ENCODE assay signal across 8 cellular contexts in the genomic region with DNA sequence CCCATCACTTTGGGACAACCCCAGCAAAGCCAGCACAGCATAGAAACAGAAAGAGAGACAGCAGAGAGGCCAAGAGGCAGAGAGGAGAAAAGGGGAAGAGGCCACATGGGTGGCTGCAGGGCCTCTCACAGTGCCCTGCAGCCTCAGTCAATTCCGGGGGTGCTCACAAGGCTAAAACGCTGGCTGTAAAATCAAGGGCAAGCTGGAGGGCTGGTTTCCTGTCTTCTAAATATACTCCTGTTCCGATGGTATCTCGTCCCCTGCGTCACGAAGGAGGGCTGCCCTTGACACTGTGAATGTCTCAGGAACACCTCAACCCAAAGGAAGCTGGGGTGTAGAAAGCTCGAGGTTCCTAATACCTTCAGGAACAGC.
DNase-seq lines count a peak whose midpoint lies in the region; ATAC-seq, FAIRE-seq and TF ChIP-seq lines count a peak whose summit lies in the region.

No MANE protein-coding gene starts in this region.

- intact Hi-C loops in gastrocnemius medialis (cut with DNase I; ENCODE audit: low total_unique reads) = no loop called here

- ATAC-seq in GM18520 (IDR thresholded peaks at IDR 0.05; ENCODE audit: unreplicated experiment) (peak; percentile 45), HG02840 (IDR thresholded peaks at IDR 0.05; ENCODE audit: low FRiP score, unreplicated experiment) (peak; percentile 50), gastrocnemius medialis (peak; percentile 53 to 79)

- DNase-seq in OCI-M1 (lab: John Stamatoyannopoulos, UW) (peak; percentile 40), gastrocnemius medialis (peak in 1 of 2 donors; percentile 34), occipital lobe (lab: John Stamatoyannopoulos, UW) (no peak), coronary artery (ENCODE audit: low spot score) (no peak), urothelium cell line (ENCODE audit: low spot score) (no peak)
- peak; percentile 41 for DNase-seq in activated effector memory CD4-positive, alpha-beta T cell treated with Interleukin-2 at 50 U/mL for 16 hours

- FAIRE-seq in urothelium cell line (lab: Jason Lieb, UNC) = no peak

- H3K27ac ChIP-seq in gastrocnemius medialis = peak overlapping the region in 3 of 4 donors; percentile 30 to 66 (median 43)
- H3K27ac ChIP-seq in coronary artery = peak overlapping the region in 1 of 2 donors; percentile 5

- no peak overlapping the region for H3K4me3 ChIP-seq in gastrocnemius medialis
- no peak overlapping the region for H3K4me3 ChIP-seq in coronary artery

- no peaks in the 10 kb centered on the region for H3K9me3 ChIP-seq in gastrocnemius medialis

- in situ Hi-C loops in gastrocnemius medialis (cut with MboI; ENCODE audit: low sequenced_read_pairs in 4 of 4) = no loop called here

- H3K27me3 ChIP-seq in gastrocnemius medialis = no peaks in the 10 kb centered on the region

- H3K4me1 ChIP-seq in gastrocnemius medialis = no peaks in the 10 kb centered on the region

- TF ChIP-seq CTCF in gastrocnemius medialis (IDR thresholded peaks at IDR 0.05 in 4 of 5, conservative IDR thresholded peaks at IDR 0.05 in 1 of 5) (no peak), coronary artery (IDR thresholded peaks at IDR 0.05) (no peak)

- peak in 1 of 2 donors; percentile 11 for TF ChIP-seq POLR2A in gastrocnemius medialis (IDR thresholded peaks at IDR 0.05)

- no peaks in the 10 kb centered on the region for H3K36me3 ChIP-seq in gastrocnemius medialis

Comparison
In these comparisons a context has a peak if more than half of its experiments do, and no peak if none do; other contexts are left out.
1. DNase-seq: peak in OCI-M1 (single experiment) and activated effector memory CD4-positive, alpha-beta T cell treated with Interleukin-2 at 50 U/mL for 16 hours (single experiment); none in occipital lobe (single experiment), coronary artery (single experiment) and urothelium cell line (single experiment).
2. Peak in every context shown above with its lines, with median percentiles within 50 percentile points of each other: ATAC-seq.